10 cellular contexts compared by ENCODE assay signal in the genomic region with DNA sequence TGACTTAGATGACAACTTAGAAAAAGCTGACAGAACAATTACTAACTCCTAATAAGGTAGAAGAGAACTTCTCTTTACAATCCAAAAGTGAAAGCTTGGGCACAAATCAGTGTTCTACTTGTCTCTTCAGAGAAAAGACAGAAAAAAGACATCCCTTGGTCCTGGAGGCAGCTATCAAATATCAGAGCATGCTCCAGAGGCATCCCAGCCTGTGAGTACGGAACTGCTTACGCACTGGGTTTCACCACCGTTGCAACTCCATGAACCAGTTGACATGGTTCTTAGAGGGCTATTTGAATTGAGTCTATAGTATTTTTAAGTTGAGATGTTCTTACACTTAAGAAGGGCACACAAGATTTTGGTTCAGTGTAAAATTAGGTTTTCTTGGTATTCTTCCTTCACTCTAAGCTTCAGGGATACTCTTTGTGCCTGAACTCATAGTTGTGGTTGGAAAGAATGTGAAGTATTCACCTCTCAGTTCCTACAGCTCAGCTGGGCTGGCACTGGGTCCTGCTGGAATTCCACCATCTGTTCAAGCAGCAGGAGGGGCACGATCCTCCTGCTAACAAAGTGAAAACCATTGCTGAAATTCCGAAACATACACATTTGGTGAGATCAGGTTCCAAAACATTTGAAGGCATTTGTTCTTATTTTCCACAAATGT. TPM values are rescaled to one million over a fixed set of nuclear protein-coding genes. Genes with fewer than 3 reads are reported as not detected.
DNase-seq lines count a peak whose midpoint lies in the region; ATAC-seq and TF ChIP-seq lines count a peak whose summit lies in the region.
"Had no signal": no experiment of that assay in that cellular context is flagged by ENCODE, and none has a peak within 500 bp of the region (broad histone marks: within the 10 kb centered on the region; RNA-seq: fewer than 3 reads in every experiment).

No MANE protein-coding gene starts in this region.

- H3K36me3 Mint-ChIP-seq in WTC11 = peaks cover 51% of the 10 kb centered on the region

- H3K4me1 ChIP-seq in foreskin keratinocyte = peaks cover 17% of the 10 kb centered on the region

- POLR2A ChIA-PET in WTC11 (lab: Charles Lee) = no interaction called here

- intact Hi-C loops in sciatic nerve (cut with DNase I) = no loop called here

- H3K4me3 Mint-ChIP-seq in WTC11 = no peak overlapping the region

- ATAC-seq in WTC11 (peak; percentile 79), foreskin keratinocyte (peak; percentile 75), sciatic nerve (peak; percentile 80), GM21360 (IDR thresholded peaks at IDR 0.05; ENCODE audit: unreplicated experiment) (no peak), GM18867 (IDR thresholded peaks at IDR 0.05; ENCODE audit: unreplicated experiment) (no peak)

- H3K27me3 ChIP-seq in foreskin keratinocyte = no peaks in the 10 kb centered on the region

- no peaks in the 10 kb centered on the region for H3K27me3 Mint-ChIP-seq in WTC11 (ENCODE audit: low read depth)

- H3K4me1 Mint-ChIP-seq in WTC11 = peaks cover 27% of the 10 kb centered on the region

- CTCF ChIA-PET in WTC11 (lab: Charles Lee) = interaction anchor here (1.2 to 9.1 kb wide), 2 partner anchors 43 to 99 kb away, joined by 3 to 110 read pairs; no protein-coding TSS in a partner anchor

- no peak overlapping the region for H3K27ac ChIP-seq in foreskin keratinocyte

- TF ChIP-seq CTCF in WTC11 (IDR thresholded peaks at IDR 0.05) (no peak), foreskin keratinocyte (conservative IDR thresholded peaks at IDR 0.05) (no peak)

- no peaks in the 10 kb centered on the region for H3K9me3 Mint-ChIP-seq in WTC11

- H3K27ac Mint-ChIP-seq in WTC11 = peak overlapping the region; percentile 27; the same call in 1 of the 2 replicates

- DNase-seq in GM04503 (ENCODE audit: low read depth) = peak; percentile 78
- DNase-seq in WTC11 (ENCODE audit: low spot score) = peak; percentile 31
- DNase-seq in foreskin keratinocyte = peak; percentile 42 to 76
- no peak for DNase-seq in sciatic nerve (ENCODE audit: low spot score)
- DNase-seq in SIG-M5 (lab: John Stamatoyannopoulos, UW) = no peak
- DNase-seq in pons (ENCODE audit: low spot score) = no peak
- DNase-seq: posterior cingulate gyrus had no signal

TF ChIP-seq in WTC11, 78 proteins besides CTCF, POLR2A, EP300 and RAD21 (continues in another document):
- TF ChIP-seq ZNF423 (CRISPR knock-in tag; IDR thresholded peaks at IDR 0.05) = no peak
- TF ChIP-seq, protein P1, sequence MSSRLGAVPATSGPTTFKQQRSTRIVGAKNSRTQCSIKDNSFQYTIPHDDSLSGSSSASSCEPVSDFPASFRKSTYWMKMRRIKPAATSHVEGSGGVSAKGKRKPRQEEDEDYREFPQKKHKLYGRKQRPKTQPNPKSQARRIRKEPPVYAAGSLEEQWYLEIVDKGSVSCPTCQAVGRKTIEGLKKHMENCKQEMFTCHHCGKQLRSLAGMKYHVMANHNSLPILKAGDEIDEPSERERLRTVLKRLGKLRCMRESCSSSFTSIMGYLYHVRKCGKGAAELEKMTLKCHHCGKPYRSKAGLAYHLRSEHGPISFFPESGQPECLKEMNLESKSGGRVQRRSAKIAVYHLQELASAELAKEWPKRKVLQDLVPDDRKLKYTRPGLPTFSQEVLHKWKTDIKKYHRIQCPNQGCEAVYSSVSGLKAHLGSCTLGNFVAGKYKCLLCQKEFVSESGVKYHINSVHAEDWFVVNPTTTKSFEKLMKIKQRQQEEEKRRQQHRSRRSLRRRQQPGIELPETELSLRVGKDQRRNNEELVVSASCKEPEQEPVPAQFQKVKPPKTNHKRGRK (CRISPR knock-in tag; IDR thresholded peaks at IDR 0.05; ENCODE audit: borderline replicate concordance) = no peak
- TF ChIP-seq, protein P2, sequence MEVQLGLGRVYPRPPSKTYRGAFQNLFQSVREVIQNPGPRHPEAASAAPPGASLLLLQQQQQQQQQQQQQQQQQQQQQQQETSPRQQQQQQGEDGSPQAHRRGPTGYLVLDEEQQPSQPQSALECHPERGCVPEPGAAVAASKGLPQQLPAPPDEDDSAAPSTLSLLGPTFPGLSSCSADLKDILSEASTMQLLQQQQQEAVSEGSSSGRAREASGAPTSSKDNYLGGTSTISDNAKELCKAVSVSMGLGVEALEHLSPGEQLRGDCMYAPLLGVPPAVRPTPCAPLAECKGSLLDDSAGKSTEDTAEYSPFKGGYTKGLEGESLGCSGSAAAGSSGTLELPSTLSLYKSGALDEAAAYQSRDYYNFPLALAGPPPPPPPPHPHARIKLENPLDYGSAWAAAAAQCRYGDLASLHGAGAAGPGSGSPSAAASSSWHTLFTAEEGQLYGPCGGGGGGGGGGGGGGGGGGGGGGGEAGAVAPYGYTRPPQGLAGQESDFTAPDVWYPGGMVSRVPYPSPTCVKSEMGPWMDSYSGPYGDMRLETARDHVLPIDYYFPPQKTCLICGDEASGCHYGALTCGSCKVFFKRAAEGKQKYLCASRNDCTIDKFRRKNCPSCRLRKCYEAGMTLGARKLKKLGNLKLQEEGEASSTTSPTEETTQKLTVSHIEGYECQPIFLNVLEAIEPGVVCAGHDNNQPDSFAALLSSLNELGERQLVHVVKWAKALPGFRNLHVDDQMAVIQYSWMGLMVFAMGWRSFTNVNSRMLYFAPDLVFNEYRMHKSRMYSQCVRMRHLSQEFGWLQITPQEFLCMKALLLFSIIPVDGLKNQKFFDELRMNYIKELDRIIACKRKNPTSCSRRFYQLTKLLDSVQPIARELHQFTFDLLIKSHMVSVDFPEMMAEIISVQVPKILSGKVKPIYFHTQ (CRISPR knock-in tag; IDR thresholded peaks at IDR 0.05) = no peak
- no peak for TF ChIP-seq ZNF232 (CRISPR knock-in tag; IDR thresholded peaks at IDR 0.05)
- no peak for TF ChIP-seq ZNF532 (CRISPR knock-in tag; IDR thresholded peaks at IDR 0.05; ENCODE audit: borderline replicate concordance)
- no peak for TF ChIP-seq NR1H2 (CRISPR knock-in tag; IDR thresholded peaks at IDR 0.05)
- TF ChIP-seq FOXJ3 (CRISPR knock-in tag; IDR thresholded peaks at IDR 0.05; ENCODE audit: borderline replicate concordance) = no peak
- TF ChIP-seq ETV6 (CRISPR knock-in tag; IDR thresholded peaks at IDR 0.05) = no peak
- TF ChIP-seq, protein P3, sequence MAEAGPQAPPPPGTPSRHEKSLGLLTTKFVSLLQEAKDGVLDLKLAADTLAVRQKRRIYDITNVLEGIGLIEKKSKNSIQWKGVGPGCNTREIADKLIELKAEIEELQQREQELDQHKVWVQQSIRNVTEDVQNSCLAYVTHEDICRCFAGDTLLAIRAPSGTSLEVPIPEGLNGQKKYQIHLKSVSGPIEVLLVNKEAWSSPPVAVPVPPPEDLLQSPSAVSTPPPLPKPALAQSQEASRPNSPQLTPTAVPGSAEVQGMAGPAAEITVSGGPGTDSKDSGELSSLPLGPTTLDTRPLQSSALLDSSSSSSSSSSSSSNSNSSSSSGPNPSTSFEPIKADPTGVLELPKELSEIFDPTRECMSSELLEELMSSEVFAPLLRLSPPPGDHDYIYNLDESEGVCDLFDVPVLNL (CRISPR knock-in tag; IDR thresholded peaks at IDR 0.05; ENCODE audit: borderline replicate concordance, low read depth) = no peak
- no peak for TF ChIP-seq FOXP1 (CRISPR knock-in tag; IDR thresholded peaks at IDR 0.05; ENCODE audit: borderline replicate concordance)
- TF ChIP-seq CBFB (CRISPR knock-in tag; IDR thresholded peaks at IDR 0.05; ENCODE audit: low read depth) = no peak
- no peak for TF ChIP-seq NR3C1 (CRISPR knock-in tag; conservative IDR thresholded peaks at IDR 0.05; ENCODE audit: low read depth)
- TF ChIP-seq GTF2I (CRISPR knock-in tag; conservative IDR thresholded peaks at IDR 0.05) = no peak
- TF ChIP-seq TEAD1 (CRISPR knock-in tag; IDR thresholded peaks at IDR 0.05) = no peak
- no peak for TF ChIP-seq FOXK1 (CRISPR knock-in tag; IDR thresholded peaks at IDR 0.05)
- TF ChIP-seq ZNF671 (CRISPR knock-in tag; IDR thresholded peaks at IDR 0.05) = no peak

RNA-seq across cellular contexts. Expression of gene AKIP1, which starts 6.3 kb away (rescaled TPM):
- 21.1 to 26.0 TPM (median 22.0 TPM) in 3 replicates for total RNA-seq in WTC11 (2021)
- 42.4 and 44.8 TPM in 2 replicates for total RNA-seq in foreskin keratinocyte
- polyA plus RNA-seq in foreskin keratinocyte = 50.4 and 56.5 TPM in 2 replicates
- 14.7 TPM for total RNA-seq in sciatic nerve

RNA-seq across cellular contexts. Expression of gene C11orf16, which starts 15.5 kb away (rescaled TPM):
- 0.11 to 0.42 TPM in 2 of 3 replicates, not detected in the other for total RNA-seq in WTC11 (2021)
- total RNA-seq in foreskin keratinocyte = not detected in 2 replicates
- not detected in 2 replicates for polyA plus RNA-seq in foreskin keratinocyte
- total RNA-seq in sciatic nerve = not detected
- polyA plus RNA-seq: adipose tissue had no signal

RNA-seq across cellular contexts. Expression of gene ASCL3, which starts 25.5 kb away (rescaled TPM):
- total RNA-seq in WTC11 (2021) (not detected in 3 replicates), foreskin keratinocyte (not detected in 2 replicates), sciatic nerve (not detected)
- not detected in 2 replicates for polyA plus RNA-seq in foreskin keratinocyte

RNA-seq across cellular contexts. Expression of gene TMEM9B, which starts 47.0 kb away (rescaled TPM):
- total RNA-seq in WTC11 (2021) (8.7 to 10.2 TPM (median 8.9 TPM) in 3 replicates), foreskin keratinocyte (43.1 and 45.3 TPM in 2 replicates), sciatic nerve (44.0 TPM)
- 41.9 and 47.6 TPM in 2 replicates for polyA plus RNA-seq in foreskin keratinocyte

Comparison
In these comparisons a context has a peak if more than half of its experiments do, and no peak if none do; other contexts are left out.
1. DNase-seq: peak in GM04503 (single experiment), WTC11 (single experiment) and foreskin keratinocyte (2 of 2); none in sciatic nerve (single experiment), SIG-M5 (single experiment) and pons (single experiment).
2. ATAC-seq: peak in WTC11 (single experiment), foreskin keratinocyte (single experiment) and sciatic nerve (single experiment); none in GM21360 (single experiment) and GM18867 (single experiment).